ENCODE assay signal across 8 cellular contexts in genomic region chr7:953547-954327, GRCh38. TPM values are rescaled to one million over a fixed set of nuclear protein-coding genes. Genes with fewer than 3 reads are reported as not detected.
A peak's percentile ranks its signal among the peaks of the same experiment; 100 is the strongest.
DNase-seq lines count a peak whose midpoint lies in the region; ATAC-seq and TF ChIP-seq lines count a peak whose summit lies in the region.

No MANE protein-coding gene starts in this region.

- intact Hi-C loops in activated B cell treated with CpG ODN at 0.5 μM for 24 hours (cut with micrococcal nuclease): loop anchor here (1.0 to 2.0 kb wide), 2 partner anchors 45 to 77 kb away; partner anchors contain the start of gene GET4

- no peak for TF ChIP-seq RAD21 in neural cell (conservative IDR thresholded peaks at IDR 0.05)

- TF ChIP-seq EP300 in neural cell (conservative IDR thresholded peaks at IDR 0.05; ENCODE audit: poor library complexity, severe bottlenecking): no peak

- ATAC-seq in HG03097 (IDR thresholded peaks at IDR 0.05; ENCODE audit: low FRiP score, unreplicated experiment) (peak; percentile 11), activated B cell treated with CpG ODN at 0.5 μM for 24 hours (ENCODE audit: low read depth) (peak; percentile 22)

- H3K27me3 Mint-ChIP-seq in activated B cell treated with CpG ODN at 0.5 μM for 24 hours: peaks cover 10% of the 10 kb centered on the region

- TF ChIP-seq CTCF in activated B cell treated with CpG ODN at 0.5 μM for 24 hours (IDR thresholded peaks at IDR 0.05) (no peak), neural cell (IDR thresholded peaks at IDR 0.05; ENCODE audit: poor library complexity, severe bottlenecking) (no peak)

- no peaks in the 10 kb centered on the region for H3K9me3 Mint-ChIP-seq in activated B cell treated with CpG ODN at 0.5 μM for 24 hours

- H3K4me3 ChIP-seq in neural cell (ENCODE audit: low read length): peak overlapping the region; percentile 88

- peak overlapping the region; percentile 55 for H3K4me3 Mint-ChIP-seq in activated B cell treated with CpG ODN at 0.5 μM for 24 hours

- POLR2A ChIA-PET in activated B cell treated with CpG ODN at 0.5 μM for 24 hours (lab: Charles Lee): interaction anchor here (0.9 to 1.3 kb wide), 2 partner anchors 18 to 21 kb away, joined by 3 read pairs; no protein-coding TSS in a partner anchor

- no peaks in the 10 kb centered on the region for H3K9me3 ChIP-seq in neural cell (ENCODE audit: low read length)

- H3K9me2 ChIP-seq in neural cell (ENCODE audit: insufficient read depth, low read length): no peaks in the 10 kb centered on the region

- CTCF ChIA-PET in activated B cell treated with CpG ODN at 0.5 μM for 24 hours (lab: Charles Lee): interaction anchor here (0.8 to 1.4 kb wide), 2 partner anchors 30 to 45 kb away, joined by 3 to 4 read pairs; no protein-coding TSS in a partner anchor

- H3K4me2 ChIP-seq in neural cell (ENCODE audit: low read length): peak overlapping the region; percentile 84

- peak overlapping the region; percentile 82 for H3K9ac ChIP-seq in neural cell (ENCODE audit: low read length)

- H3K4me1 Mint-ChIP-seq in activated B cell treated with CpG ODN at 0.5 μM for 24 hours: peaks cover 25% of the 10 kb centered on the region

- H4K20me1 ChIP-seq in neural cell (ENCODE audit: insufficient read depth): no peaks in the 10 kb centered on the region

- no peak overlapping the region for H3K27ac Mint-ChIP-seq in activated B cell treated with CpG ODN at 0.5 μM for 24 hours

- no peaks in the 10 kb centered on the region for H3F3A ChIP-seq in neural cell (ENCODE audit: insufficient read depth, low read length, poor library complexity, severe bottlenecking)

- H3K36me3 ChIP-seq in neural cell (ENCODE audit: insufficient read depth, low read length): no peaks in the 10 kb centered on the region

- H3K27me3 ChIP-seq in neural cell (ENCODE audit: insufficient read depth, low read depth, low read length): no peaks in the 10 kb centered on the region

- H3K27ac ChIP-seq in neural cell (ENCODE audit: low read length): no peak overlapping the region

- H3K36me3 Mint-ChIP-seq in activated B cell treated with CpG ODN at 0.5 μM for 24 hours (ENCODE audit: low read depth): no peaks in the 10 kb centered on the region

- DNase-seq in NCI-H146 (lab: John Stamatoyannopoulos, UW) (peak; percentile 42), NCI-H146 treated with DMSO at 0.1 percent for 48 hours (lab: John Stamatoyannopoulos, UW; ENCODE audit: unreplicated experiment) (no peak), activated B cell treated with CpG ODN at 0.5 μM for 24 hours (no peak), globus pallidus (ENCODE audit: low spot score) (peak; percentile 90), NCI-H82 (lab: John Stamatoyannopoulos, UW) (no peak), DMS153 (lab: John Stamatoyannopoulos, UW) (no peak)

- H2AFZ ChIP-seq in neural cell (ENCODE audit: low read depth, low read length): peak overlapping the region; percentile 45

- H3K79me2 ChIP-seq in neural cell (replicated peaks; ENCODE audit: insufficient read depth, low read length): no peaks in the 10 kb centered on the region

TF ChIP-seq in neural cell, 6 proteins besides CTCF, POLR2A, EP300 and RAD21:
- TF ChIP-seq SMC3 (conservative IDR thresholded peaks at IDR 0.05; ENCODE audit: poor library complexity): no peak
- peak; percentile 57 for TF ChIP-seq POLR2AphosphoS5 (IDR thresholded peaks at IDR 0.05)
- TF ChIP-seq EZH2 (IDR thresholded peaks at IDR 0.05; ENCODE audit: borderline replicate concordance, insufficient read depth, low read length, poor library complexity, severe bottlenecking): no peak

RNA-seq across cellular contexts. Expression of gene ADAP1, which starts 0.7 kb away (rescaled TPM):
- total RNA-seq in activated B cell treated with CpG ODN at 0.5 μM for 24 hours: 9.4 and 11.9 TPM in 2 replicates
- 76.8 and 96.1 TPM in 2 replicates for polyA plus RNA-seq in neural cell
- 65.8 and 72.1 TPM in 2 replicates for polyA minus RNA-seq in neural cell

RNA-seq across cellular contexts. Expression of gene COX19, which starts 21.6 kb away (rescaled TPM):
- 21.2 and 24.5 TPM in 2 replicates for total RNA-seq in activated B cell treated with CpG ODN at 0.5 μM for 24 hours
- 16.0 and 25.9 TPM in 2 replicates for polyA plus RNA-seq in neural cell
- 18.6 and 21.9 TPM in 2 replicates for polyA minus RNA-seq in neural cell

RNA-seq across cellular contexts. Expression of gene CYP2W1, which starts 29.2 kb away (rescaled TPM):
- not detected in 2 replicates for total RNA-seq in activated B cell treated with CpG ODN at 0.5 μM for 24 hours
- polyA plus RNA-seq in neural cell: not detected in 2 replicates
- not detected in 2 replicates for polyA minus RNA-seq in neural cell

Comparison
In these comparisons a context has a peak if more than half of its experiments do, and no peak if none do; other contexts are left out.
1. DNase-seq: peak in NCI-H146 (single experiment) and globus pallidus (single experiment); none in NCI-H146 treated with DMSO at 0.1 percent for 48 hours (single experiment), activated B cell treated with CpG ODN at 0.5 μM for 24 hours (single experiment), NCI-H82 (single experiment) and DMS153 (single experiment).